1 cellular context compared by ENCODE assay signal in the genomic region with DNA sequence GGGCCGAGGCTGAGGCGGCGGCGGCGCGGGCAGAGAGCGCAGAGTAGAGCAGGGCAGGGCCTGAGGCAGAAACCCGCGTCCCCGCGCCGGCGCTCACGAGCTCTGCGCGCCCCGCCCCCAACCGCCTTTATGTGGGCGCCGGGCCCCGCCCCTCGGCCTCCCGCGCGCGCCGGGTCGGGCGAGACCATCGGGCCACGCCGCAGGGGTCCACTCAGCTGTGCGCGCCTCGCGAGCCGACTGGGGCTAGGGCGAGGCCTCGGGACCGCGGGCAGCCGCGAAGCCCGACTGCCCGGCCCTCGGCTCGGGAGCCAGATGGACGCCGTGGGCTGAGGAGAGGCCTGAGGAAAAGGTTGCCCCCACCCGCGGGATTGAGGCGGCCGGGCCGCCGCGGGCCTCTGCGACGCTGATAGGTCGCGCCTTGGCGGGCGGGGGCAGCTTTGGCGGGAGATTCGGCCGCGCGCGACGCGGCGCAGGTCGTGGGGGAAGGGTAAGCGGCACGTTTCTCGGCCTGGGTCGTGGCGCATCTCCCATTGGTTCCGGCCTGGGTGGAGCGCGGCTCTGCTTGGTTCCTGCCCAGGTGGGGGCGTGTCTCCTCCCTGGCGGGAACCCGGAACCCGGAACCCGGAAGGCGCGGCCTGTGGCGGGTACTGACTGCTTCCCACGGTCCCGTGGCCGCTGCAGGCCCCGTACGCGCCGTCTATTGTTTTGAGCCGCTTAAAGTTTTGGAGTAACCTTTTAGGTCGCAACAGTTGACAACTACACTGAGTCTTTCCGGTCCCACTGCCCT.
A peak's percentile ranks its signal among the peaks of the same experiment; 100 is the strongest.
TF ChIP-seq lines count a peak whose summit lies in the region.

A gene (minus strand): TSS at position 104 of the 787 bp plus-strand sequence. CDS start 131 bp downstream, outside the sequence.

TF ChIP-seq in HepG2, 621 proteins besides CTCF, POLR2A, EP300 and RAD21 (continued from another document and continues in another):
- TF ChIP-seq, protein P1, sequence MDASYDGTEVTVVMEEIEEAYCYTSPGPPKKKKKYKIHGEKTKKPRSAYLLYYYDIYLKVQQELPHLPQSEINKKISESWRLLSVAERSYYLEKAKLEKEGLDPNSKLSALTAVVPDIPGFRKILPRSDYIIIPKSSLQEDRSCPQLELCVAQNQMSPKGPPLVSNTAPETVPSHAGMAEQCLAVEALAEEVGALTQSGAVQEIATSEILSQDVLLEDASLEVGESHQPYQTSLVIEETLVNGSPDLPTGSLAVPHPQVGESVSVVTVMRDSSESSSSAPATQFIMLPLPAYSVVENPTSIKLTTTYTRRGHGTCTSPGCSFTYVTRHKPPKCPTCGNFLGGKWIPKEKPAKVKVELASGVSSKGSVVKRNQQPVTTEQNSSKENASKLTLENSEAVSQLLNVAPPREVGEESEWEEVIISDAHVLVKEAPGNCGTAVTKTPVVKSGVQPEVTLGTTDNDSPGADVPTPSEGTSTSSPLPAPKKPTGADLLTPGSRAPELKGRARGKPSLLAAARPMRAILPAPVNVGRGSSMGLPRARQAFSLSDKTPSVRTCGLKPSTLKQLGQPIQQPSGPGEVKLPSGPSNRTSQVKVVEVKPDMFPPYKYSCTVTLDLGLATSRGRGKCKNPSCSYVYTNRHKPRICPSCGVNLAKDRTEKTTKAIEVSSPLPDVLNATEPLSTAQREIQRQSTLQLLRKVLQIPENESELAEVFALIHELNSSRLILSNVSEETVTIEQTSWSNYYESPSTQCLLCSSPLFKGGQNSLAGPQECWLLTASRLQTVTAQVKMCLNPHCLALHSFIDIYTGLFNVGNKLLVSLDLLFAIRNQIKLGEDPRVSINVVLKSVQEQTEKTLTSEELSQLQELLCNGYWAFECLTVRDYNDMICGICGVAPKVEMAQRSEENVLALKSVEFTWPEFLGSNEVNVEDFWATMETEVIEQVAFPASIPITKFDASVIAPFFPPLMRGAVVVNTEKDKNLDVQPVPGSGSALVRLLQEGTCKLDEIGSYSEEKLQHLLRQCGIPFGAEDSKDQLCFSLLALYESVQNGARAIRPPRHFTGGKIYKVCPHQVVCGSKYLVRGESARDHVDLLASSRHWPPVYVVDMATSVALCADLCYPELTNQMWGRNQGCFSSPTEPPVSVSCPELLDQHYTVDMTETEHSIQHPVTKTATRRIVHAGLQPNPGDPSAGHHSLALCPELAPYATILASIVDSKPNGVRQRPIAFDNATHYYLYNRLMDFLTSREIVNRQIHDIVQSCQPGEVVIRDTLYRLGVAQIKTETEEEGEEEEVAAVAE (CRISPR knock-in tag; IDR thresholded peaks at IDR 0.05; ENCODE audit: borderline replicate concordance): peak; percentile 87; the same call in 1 of the 2 replicates
- TF ChIP-seq EZH2 (conservative IDR thresholded peaks at IDR 0.05; ENCODE audit: low read depth, low read length): no peak
- TF ChIP-seq ZNF17 (CRISPR knock-in tag; IDR thresholded peaks at IDR 0.05): peak; percentile 87; the same call in 1 of the 2 replicates
- TF ChIP-seq ZNF766 (CRISPR knock-in tag; IDR thresholded peaks at IDR 0.05; ENCODE audit: borderline replicate concordance): peak; percentile 96
- TF ChIP-seq WIZ (CRISPR knock-in tag; IDR thresholded peaks at IDR 0.05): peak; percentile 85
- no peak for TF ChIP-seq GPN1 (CRISPR knock-in tag; IDR thresholded peaks at IDR 0.05; ENCODE audit: borderline replicate concordance)
- TF ChIP-seq NPAS2 (CRISPR knock-in tag; IDR thresholded peaks at IDR 0.05; ENCODE audit: borderline replicate concordance): no peak
- peak; percentile 85 for TF ChIP-seq HMG20B (CRISPR knock-in tag; conservative IDR thresholded peaks at IDR 0.05)
- no peak for TF ChIP-seq PHB2 (IDR thresholded peaks at IDR 0.05; ENCODE audit: partially characterized antibody)
- TF ChIP-seq PRPF4 (IDR thresholded peaks at IDR 0.05; ENCODE audit: low read depth, low read length, poor library complexity, severe bottlenecking): no peak
- no peak for TF ChIP-seq NBN (conservative IDR thresholded peaks at IDR 0.05)
- peak; percentile 44 for TF ChIP-seq HNRNPLL (IDR thresholded peaks at IDR 0.05; ENCODE audit: low read depth, low read length, poor library complexity, severe bottlenecking)
- peak; percentile 100 for TF ChIP-seq KDM5B (CRISPR knock-in tag; IDR thresholded peaks at IDR 0.05; ENCODE audit: borderline replicate concordance)
- TF ChIP-seq HDAC2 (CRISPR knock-in tag; IDR thresholded peaks at IDR 0.05): peak; percentile 78
- TF ChIP-seq ZKSCAN5 (CRISPR knock-in tag; IDR thresholded peaks at IDR 0.05): no peak
- peak; percentile 98; the same call in 1 of the 2 replicates for TF ChIP-seq ZFP82 (CRISPR knock-in tag; IDR thresholded peaks at IDR 0.05; ENCODE audit: borderline replicate concordance)
- TF ChIP-seq, protein P2, sequence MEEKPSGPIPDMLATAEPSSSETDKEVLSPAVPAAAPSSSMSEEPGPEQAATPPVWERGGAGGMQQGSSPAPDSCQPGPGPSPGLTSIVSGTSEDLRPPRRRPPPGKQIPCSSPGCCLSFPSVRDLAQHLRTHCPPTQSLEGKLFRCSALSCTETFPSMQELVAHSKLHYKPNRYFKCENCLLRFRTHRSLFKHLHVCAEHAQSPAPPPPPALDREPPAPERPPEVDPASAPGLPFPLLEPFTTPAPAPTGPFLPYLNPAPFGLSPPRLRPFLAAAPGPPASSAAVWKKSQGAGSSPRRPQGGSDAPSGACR (CRISPR knock-in tag; IDR thresholded peaks at IDR 0.05): no peak
- peak; percentile 92; the same call in 1 of the 2 replicates for TF ChIP-seq ZNF782 (CRISPR knock-in tag; IDR thresholded peaks at IDR 0.05; ENCODE audit: borderline replicate concordance)
- TF ChIP-seq, protein P3, sequence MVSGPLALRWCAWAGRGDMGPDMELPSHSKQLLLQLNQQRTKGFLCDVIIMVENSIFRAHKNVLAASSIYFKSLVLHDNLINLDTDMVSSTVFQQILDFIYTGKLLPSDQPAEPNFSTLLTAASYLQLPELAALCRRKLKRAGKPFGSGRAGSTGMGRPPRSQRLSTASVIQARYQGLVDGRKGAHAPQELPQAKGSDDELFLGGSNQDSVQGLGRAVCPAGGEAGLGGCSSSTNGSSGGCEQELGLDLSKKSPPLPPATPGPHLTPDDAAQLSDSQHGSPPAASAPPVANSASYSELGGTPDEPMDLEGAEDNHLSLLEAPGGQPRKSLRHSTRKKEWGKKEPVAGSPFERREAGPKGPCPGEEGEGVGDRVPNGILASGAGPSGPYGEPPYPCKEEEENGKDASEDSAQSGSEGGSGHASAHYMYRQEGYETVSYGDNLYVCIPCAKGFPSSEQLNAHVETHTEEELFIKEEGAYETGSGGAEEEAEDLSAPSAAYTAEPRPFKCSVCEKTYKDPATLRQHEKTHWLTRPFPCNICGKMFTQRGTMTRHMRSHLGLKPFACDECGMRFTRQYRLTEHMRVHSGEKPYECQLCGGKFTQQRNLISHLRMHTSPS (CRISPR knock-in tag; IDR thresholded peaks at IDR 0.05; ENCODE audit: low read depth): peak; percentile 74
- TF ChIP-seq GABPA (IDR thresholded peaks at IDR 0.05; ENCODE audit: low read depth, low read length): no peak
- TF ChIP-seq GABPA (CRISPR knock-in tag; IDR thresholded peaks at IDR 0.05; ENCODE audit: low read depth): peak; percentile 83
- TF ChIP-seq ZNF282 (IDR thresholded peaks at IDR 0.05; ENCODE audit: partially characterized antibody): no peak
- TF ChIP-seq, protein P4, sequence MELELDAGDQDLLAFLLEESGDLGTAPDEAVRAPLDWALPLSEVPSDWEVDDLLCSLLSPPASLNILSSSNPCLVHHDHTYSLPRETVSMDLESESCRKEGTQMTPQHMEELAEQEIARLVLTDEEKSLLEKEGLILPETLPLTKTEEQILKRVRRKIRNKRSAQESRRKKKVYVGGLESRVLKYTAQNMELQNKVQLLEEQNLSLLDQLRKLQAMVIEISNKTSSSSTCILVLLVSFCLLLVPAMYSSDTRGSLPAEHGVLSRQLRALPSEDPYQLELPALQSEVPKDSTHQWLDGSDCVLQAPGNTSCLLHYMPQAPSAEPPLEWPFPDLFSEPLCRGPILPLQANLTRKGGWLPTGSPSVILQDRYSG (CRISPR knock-in tag; IDR thresholded peaks at IDR 0.05): peak; percentile 93
- peak; percentile 94 for TF ChIP-seq ZSCAN9 (CRISPR knock-in tag; IDR thresholded peaks at IDR 0.05; ENCODE audit: borderline replicate concordance)
- TF ChIP-seq POLR2AphosphoS5 (IDR thresholded peaks at IDR 0.05; ENCODE audit: low read depth, low read length): peak; percentile 71
- TF ChIP-seq MED1 (CRISPR knock-in tag; IDR thresholded peaks at IDR 0.05): peak; percentile 82
- peak; percentile 62 for TF ChIP-seq ASH2L (IDR thresholded peaks at IDR 0.05; ENCODE audit: insufficient read length, low read depth, low read length)
- TF ChIP-seq ZC3H4 (CRISPR knock-in tag; IDR thresholded peaks at IDR 0.05; ENCODE audit: borderline replicate concordance): no peak
- 0 out of 2 replicates have a peak, but pooled peaks have one; percentile 53 for TF ChIP-seq DNMT1 (CRISPR knock-in tag; IDR thresholded peaks at IDR 0.05)
- TF ChIP-seq ZNF616 (CRISPR knock-in tag; IDR thresholded peaks at IDR 0.05; ENCODE audit: low read depth): peak; percentile 97
- TF ChIP-seq ZNF547 (CRISPR knock-in tag; IDR thresholded peaks at IDR 0.05): peak; percentile 98
- TF ChIP-seq NCOA5 (CRISPR knock-in tag; IDR thresholded peaks at IDR 0.05): 0 out of 2 replicates have a peak, but pooled peaks have one; percentile 50
- TF ChIP-seq ZNF33B (CRISPR knock-in tag; IDR thresholded peaks at IDR 0.05): peak; percentile 98
- TF ChIP-seq, protein P5, sequence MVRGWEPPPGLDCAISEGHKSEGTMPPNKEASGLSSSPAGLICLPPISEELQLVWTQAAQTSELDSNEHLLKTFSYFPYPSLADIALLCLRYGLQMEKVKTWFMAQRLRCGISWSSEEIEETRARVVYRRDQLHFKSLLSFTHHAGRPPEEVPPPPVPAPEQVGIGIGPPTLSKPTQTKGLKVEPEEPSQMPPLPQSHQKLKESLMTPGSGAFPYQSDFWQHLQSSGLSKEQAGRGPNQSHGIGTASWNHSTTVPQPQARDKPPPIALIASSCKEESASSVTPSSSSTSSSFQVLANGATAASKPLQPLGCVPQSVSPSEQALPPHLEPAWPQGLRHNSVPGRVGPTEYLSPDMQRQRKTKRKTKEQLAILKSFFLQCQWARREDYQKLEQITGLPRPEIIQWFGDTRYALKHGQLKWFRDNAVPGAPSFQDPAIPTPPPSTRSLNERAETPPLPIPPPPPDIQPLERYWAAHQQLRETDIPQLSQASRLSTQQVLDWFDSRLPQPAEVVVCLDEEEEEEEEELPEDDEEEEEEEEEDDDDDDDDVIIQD (CRISPR knock-in tag; IDR thresholded peaks at IDR 0.05; ENCODE audit: low read depth): no peak
- TF ChIP-seq, protein P6, sequence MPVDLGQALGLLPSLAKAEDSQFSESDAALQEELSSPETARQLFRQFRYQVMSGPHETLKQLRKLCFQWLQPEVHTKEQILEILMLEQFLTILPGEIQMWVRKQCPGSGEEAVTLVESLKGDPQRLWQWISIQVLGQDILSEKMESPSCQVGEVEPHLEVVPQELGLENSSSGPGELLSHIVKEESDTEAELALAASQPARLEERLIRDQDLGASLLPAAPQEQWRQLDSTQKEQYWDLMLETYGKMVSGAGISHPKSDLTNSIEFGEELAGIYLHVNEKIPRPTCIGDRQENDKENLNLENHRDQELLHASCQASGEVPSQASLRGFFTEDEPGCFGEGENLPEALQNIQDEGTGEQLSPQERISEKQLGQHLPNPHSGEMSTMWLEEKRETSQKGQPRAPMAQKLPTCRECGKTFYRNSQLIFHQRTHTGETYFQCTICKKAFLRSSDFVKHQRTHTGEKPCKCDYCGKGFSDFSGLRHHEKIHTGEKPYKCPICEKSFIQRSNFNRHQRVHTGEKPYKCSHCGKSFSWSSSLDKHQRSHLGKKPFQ (CRISPR knock-in tag; IDR thresholded peaks at IDR 0.05; ENCODE audit: insufficient replicate concordance): peak; percentile 95
- peak; percentile 99 for TF ChIP-seq ZNF772 (CRISPR knock-in tag; IDR thresholded peaks at IDR 0.05)
- TF ChIP-seq NFE2 (CRISPR knock-in tag; IDR thresholded peaks at IDR 0.05): 0 out of 2 replicates have a peak, but pooled peaks have one; percentile 10
- no peak for TF ChIP-seq U2AF1 (optimal IDR thresholded peaks at IDR 0.05; ENCODE audit: low read depth, low read length)
- 0 out of 2 replicates have a peak, but pooled peaks have one; percentile 66 for TF ChIP-seq ZNF34 (CRISPR knock-in tag; IDR thresholded peaks at IDR 0.05; ENCODE audit: borderline replicate concordance)
- TF ChIP-seq PCBP2 (optimal IDR thresholded peaks at IDR 0.05; ENCODE audit: low read depth, low read length, poor library complexity, severe bottlenecking): no peak
- TF ChIP-seq NFATC3 (CRISPR knock-in tag; IDR thresholded peaks at IDR 0.05): peak; percentile 80; the same call in 1 of the 2 replicates
- TF ChIP-seq, protein P7, sequence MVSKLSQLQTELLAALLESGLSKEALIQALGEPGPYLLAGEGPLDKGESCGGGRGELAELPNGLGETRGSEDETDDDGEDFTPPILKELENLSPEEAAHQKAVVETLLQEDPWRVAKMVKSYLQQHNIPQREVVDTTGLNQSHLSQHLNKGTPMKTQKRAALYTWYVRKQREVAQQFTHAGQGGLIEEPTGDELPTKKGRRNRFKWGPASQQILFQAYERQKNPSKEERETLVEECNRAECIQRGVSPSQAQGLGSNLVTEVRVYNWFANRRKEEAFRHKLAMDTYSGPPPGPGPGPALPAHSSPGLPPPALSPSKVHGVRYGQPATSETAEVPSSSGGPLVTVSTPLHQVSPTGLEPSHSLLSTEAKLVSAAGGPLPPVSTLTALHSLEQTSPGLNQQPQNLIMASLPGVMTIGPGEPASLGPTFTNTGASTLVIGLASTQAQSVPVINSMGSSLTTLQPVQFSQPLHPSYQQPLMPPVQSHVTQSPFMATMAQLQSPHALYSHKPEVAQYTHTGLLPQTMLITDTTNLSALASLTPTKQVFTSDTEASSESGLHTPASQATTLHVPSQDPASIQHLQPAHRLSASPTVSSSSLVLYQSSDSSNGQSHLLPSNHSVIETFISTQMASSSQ (IDR thresholded peaks at IDR 0.05; ENCODE audit: low read depth): no peak
- TF ChIP-seq, protein P7 (CRISPR knock-in tag; IDR thresholded peaks at IDR 0.05; ENCODE audit: borderline replicate concordance): peak; percentile 82
- peak; percentile 99 for TF ChIP-seq RNF2 (conservative IDR thresholded peaks at IDR 0.05; ENCODE audit: low read depth)
- TF ChIP-seq, protein P8, sequence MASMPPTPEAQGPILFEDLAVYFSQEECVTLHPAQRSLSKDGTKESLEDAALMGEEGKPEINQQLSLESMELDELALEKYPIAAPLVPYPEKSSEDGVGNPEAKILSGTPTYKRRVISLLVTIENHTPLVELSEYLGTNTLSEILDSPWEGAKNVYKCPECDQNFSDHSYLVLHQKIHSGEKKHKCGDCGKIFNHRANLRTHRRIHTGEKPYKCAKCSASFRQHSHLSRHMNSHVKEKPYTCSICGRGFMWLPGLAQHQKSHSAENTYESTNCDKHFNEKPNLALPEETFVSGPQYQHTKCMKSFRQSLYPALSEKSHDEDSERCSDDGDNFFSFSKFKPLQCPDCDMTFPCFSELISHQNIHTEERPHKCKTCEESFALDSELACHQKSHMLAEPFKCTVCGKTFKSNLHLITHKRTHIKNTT (CRISPR knock-in tag; IDR thresholded peaks at IDR 0.05): no peak
- TF ChIP-seq SMARCE1 (IDR thresholded peaks at IDR 0.05; ENCODE audit: borderline replicate concordance): no peak
